In the genomic region with DNA sequence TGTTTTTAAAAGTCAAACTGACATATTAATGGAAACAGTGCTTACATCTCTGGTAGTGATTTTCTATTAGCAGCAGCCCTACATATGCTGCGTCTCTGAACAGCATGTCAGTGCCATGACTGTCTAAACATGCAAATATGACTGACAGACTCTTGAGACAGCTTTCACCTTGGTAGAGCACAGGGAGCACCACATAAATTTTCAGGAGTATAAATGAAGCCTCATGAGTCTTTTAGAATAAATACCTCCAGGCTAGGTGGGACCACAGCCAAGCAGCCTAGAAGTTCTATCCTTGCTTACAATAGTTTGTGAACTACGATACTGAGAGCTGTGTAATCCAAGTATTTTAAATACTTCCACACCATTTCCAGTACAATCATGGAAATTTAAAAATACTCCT, we compare ENCODE assay signal across 21 cellular contexts.
"Had no signal": no experiment of that assay in that cellular context is flagged by ENCODE, and none has a peak within 500 bp of the region (broad histone marks: within the 10 kb centered on the region; RNA-seq: fewer than 3 reads in every experiment).

No MANE protein-coding gene starts in this region.

- H3K27me3 ChIP-seq: brain microvascular endothelial cell, esophagus muscularis mucosa, neutrophil, spleen, upper lobe of left lung had no signal

- H3K9me3 Mint-ChIP-seq: activated CD4-positive, alpha-beta T cell treated with anti-CD3 and anti-CD28 coated beads, Interleukin-2, amount 10 ng/mL, durations not matched to agents 7 days and 5 days; activated naive CD4-positive, alpha-beta T cell treated with anti-CD3 and anti-CD28 coated beads, Interleukin-2, amount 10 ng/mL, durations not matched to agents 7 days and 5 days; activated naive CD8-positive, alpha-beta T cell treated with anti-CD3 and anti-CD28 coated beads, Interleukin-2, amount 50 U/mL, for 24 hours; activated T-cell treated with anti-CD3 and anti-CD28 coated beads, Interleukin-2, amount 50 U/mL, for 4 hours; natural killer cell; stimulated activated memory B cell treated with anti-CD40 and anti-IgM and Interleukin-4, amounts not matched to agents 10 μg/mL and 1 μg/mL and 100 μg/mL, for 72 hours had no signal

- H3K4me1 Mint-ChIP-seq: stimulated activated memory B cell treated with anti-CD40 and anti-IgM and Interleukin-4, amounts not matched to agents 10 μg/mL and 1 μg/mL and 100 μg/mL, for 72 hours had no signal

- H3K27ac Mint-ChIP-seq: activated CD4-positive, alpha-beta T cell treated with anti-CD3 and anti-CD28 coated beads, Interleukin-2, amount 10 ng/mL, durations not matched to agents 7 days and 5 days; activated CD8-positive, alpha-beta T cell treated with anti-CD3 and anti-CD28 coated beads, Interleukin-2, amount 10 ng/mL, durations not matched to agents 7 days and 5 days; activated naive CD4-positive, alpha-beta T cell treated with anti-CD3 and anti-CD28 coated beads, Interleukin-2, amount 10 ng/mL, durations not matched to agents 7 days and 5 days; activated naive CD8-positive, alpha-beta T cell treated with anti-CD3 and anti-CD28 coated beads, Interleukin-2, amount 50 U/mL, for 24 hours; natural killer cell; stimulated activated memory B cell treated with anti-CD40 and anti-IgM and Interleukin-4, amounts not matched to agents 10 μg/mL and 1 μg/mL and 100 μg/mL, for 72 hours had no signal

- H3K4me1 ChIP-seq: lower lobe of right lung, upper lobe of left lung had no signal

- ATAC-seq: activated CD8-positive, alpha-beta T cell treated with anti-CD3 and anti-CD28 coated beads, Interleukin-2, amount 10 ng/mL, durations not matched to agents 7 days and 5 days; activated naive CD8-positive, alpha-beta T cell treated with anti-CD3 and anti-CD28 coated beads, Interleukin-2, amount 50 U/mL, for 24 hours; activated T-cell treated with anti-CD3 and anti-CD28 coated beads, Interleukin-2, amount 50 U/mL, for 4 hours; lower lobe of right lung; natural killer cell; stimulated activated memory B cell treated with anti-CD40 and anti-IgM and Interleukin-4, amounts not matched to agents 10 μg/mL and 1 μg/mL and 100 μg/mL, for 72 hours had no signal

- H3K27me3 Mint-ChIP-seq: activated CD4-positive, alpha-beta T cell treated with anti-CD3 and anti-CD28 coated beads, Interleukin-2, amount 10 ng/mL, durations not matched to agents 7 days and 5 days; activated naive CD4-positive, alpha-beta T cell treated with anti-CD3 and anti-CD28 coated beads, Interleukin-2, amount 10 ng/mL, durations not matched to agents 7 days and 5 days; activated naive CD8-positive, alpha-beta T cell treated with anti-CD3 and anti-CD28 coated beads, Interleukin-2, amount 50 U/mL, for 24 hours; stimulated activated memory B cell treated with anti-CD40 and anti-IgM and Interleukin-4, amounts not matched to agents 10 μg/mL and 1 μg/mL and 100 μg/mL, for 72 hours had no signal

- DNase-seq: activated CD4-positive, alpha-beta T cell treated with anti-CD3 and anti-CD28 coated beads, Interleukin-2, amount 10 ng/mL, durations not matched to agents 7 days and 5 days; activated CD8-positive, alpha-beta T cell treated with anti-CD3 and anti-CD28 coated beads, Interleukin-2, amount 10 ng/mL, durations not matched to agents 7 days and 5 days; activated naive CD4-positive, alpha-beta T cell treated with anti-CD3 and anti-CD28 coated beads, Interleukin-2, amount 10 ng/mL, durations not matched to agents 7 days and 5 days; activated naive CD8-positive, alpha-beta T cell treated with anti-CD3 and anti-CD28 coated beads, Interleukin-2, amount 50 U/mL, for 24 hours; activated T-cell treated with anti-CD3 and anti-CD28 coated beads, Interleukin-2, amount 50 U/mL, for 4 hours; aorta; brain microvascular endothelial cell; cerebellar nuclear complex; cortex of kidney; effector CD4-positive, alpha-beta T cell; lower lobe of right lung; natural killer cell; retina; spleen; stimulated activated CD4-positive, alpha-beta T cell treated with anti-CD3 and anti-CD28 coated beads, Interleukin-4, amount 100 ng/mL, for 4 hours; T1000; upper lobe of left lung had no signal

- H3K36me3 ChIP-seq: brain microvascular endothelial cell, esophagus muscularis mucosa, lower lobe of right lung, neutrophil, spleen, thoracic aorta, upper lobe of left lung had no signal

- H3K9me3 ChIP-seq: esophagus muscularis mucosa, lower lobe of right lung, neutrophil, spleen, thoracic aorta, upper lobe of left lung had no signal

- H3K36me3 Mint-ChIP-seq: natural killer cell had no signal

- H3K4me3 Mint-ChIP-seq: activated CD4-positive, alpha-beta T cell treated with anti-CD3 and anti-CD28 coated beads, Interleukin-2, amount 10 ng/mL, durations not matched to agents 7 days and 5 days; activated CD8-positive, alpha-beta T cell treated with anti-CD3 and anti-CD28 coated beads, Interleukin-2, amount 10 ng/mL, durations not matched to agents 7 days and 5 days; activated naive CD4-positive, alpha-beta T cell treated with anti-CD3 and anti-CD28 coated beads, Interleukin-2, amount 10 ng/mL, durations not matched to agents 7 days and 5 days; activated naive CD8-positive, alpha-beta T cell treated with anti-CD3 and anti-CD28 coated beads, Interleukin-2, amount 50 U/mL, for 24 hours; activated T-cell treated with anti-CD3 and anti-CD28 coated beads, Interleukin-2, amount 50 U/mL, for 4 hours; natural killer cell; stimulated activated memory B cell treated with anti-CD40 and anti-IgM and Interleukin-4, amounts not matched to agents 10 μg/mL and 1 μg/mL and 100 μg/mL, for 72 hours had no signal

- H3K27ac ChIP-seq: brain microvascular endothelial cell, esophagus muscularis mucosa, lower lobe of right lung, neutrophil, spleen, thoracic aorta, upper lobe of left lung had no signal

- H3K4me3 ChIP-seq: esophagus muscularis mucosa, lower lobe of right lung, spleen, thoracic aorta, upper lobe of left lung had no signal
